In the genomic region with DNA sequence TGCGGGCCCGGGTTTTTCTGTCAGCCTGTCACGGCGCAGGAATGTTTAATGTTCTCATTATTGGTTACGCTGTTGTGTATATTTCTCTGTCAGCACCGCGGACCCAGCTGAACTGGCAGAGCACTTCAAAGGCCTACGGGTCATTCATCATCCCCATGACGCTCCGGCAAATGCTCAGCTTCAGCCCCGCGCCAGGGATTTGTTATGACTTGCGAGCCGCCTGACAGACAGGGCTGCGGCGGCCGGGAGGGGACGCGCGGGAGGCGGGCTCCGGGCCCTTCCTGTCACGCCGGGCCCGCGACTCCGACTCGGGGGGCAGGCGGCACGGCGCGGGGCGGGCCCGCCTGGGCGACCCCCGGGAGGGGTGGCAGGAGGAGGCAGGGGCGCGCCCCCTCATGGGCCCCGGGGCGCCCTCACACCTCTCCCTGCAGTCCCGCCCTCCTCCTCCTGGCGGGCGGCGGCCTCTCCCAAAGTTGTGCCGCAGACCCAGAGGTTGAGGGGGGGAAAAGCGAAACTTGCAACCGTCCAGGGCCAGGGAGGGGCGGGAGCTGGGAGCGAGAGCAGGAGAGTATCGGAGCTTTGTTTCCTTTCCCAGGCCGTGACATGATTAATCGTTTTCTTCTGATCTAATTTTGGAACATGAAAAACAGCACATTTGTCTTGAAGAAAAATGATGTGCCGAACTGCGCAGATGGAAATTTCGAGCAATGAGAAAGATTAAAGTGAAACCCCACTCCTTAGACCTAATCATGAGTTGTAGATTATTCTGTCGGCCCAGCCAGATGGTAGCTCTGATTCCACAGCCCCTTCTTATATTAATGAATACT, we compare ENCODE assay signal across 1 cellular context.
TF ChIP-seq lines count a peak whose summit lies in the region.

No MANE protein-coding gene starts in this region.

TF ChIP-seq in HEK293, 187 proteins besides CTCF, POLR2A, EP300 and RAD21 (continued from another document and continues in another):
- TF ChIP-seq PRDM4 (tag by site-specific recombination; IDR thresholded peaks at IDR 0.05): peak; percentile 94
- peak; percentile 62 for TF ChIP-seq ZBTB44 (tag by site-specific recombination; IDR thresholded peaks at IDR 0.05)
- no peak for TF ChIP-seq ZNF426 (tag by site-specific recombination; IDR thresholded peaks at IDR 0.05)
- TF ChIP-seq ZSCAN23 (tag by site-specific recombination; IDR thresholded peaks at IDR 0.05): peak; percentile 96
- peak; percentile 81 for TF ChIP-seq ZFHX2 (tag by site-specific recombination; conservative IDR thresholded peaks at IDR 0.05)
- no peak for TF ChIP-seq ZNF19 (tag by site-specific recombination; IDR thresholded peaks at IDR 0.05; ENCODE audit: low read depth)
- TF ChIP-seq ZNF48 (tag by site-specific recombination; IDR thresholded peaks at IDR 0.05): no peak
- peak; percentile 95 for TF ChIP-seq ZBTB1 (tag by site-specific recombination; IDR thresholded peaks at IDR 0.05)
- no peak for TF ChIP-seq ZNF311 (tag by site-specific recombination; IDR thresholded peaks at IDR 0.05; ENCODE audit: borderline replicate concordance)
- TF ChIP-seq ZNF530 (tag by site-specific recombination; IDR thresholded peaks at IDR 0.05; ENCODE audit: low read depth): no peak
- no peak for TF ChIP-seq ZNF239 (tag by site-specific recombination; IDR thresholded peaks at IDR 0.05)
- TF ChIP-seq ZNF335 (tag by site-specific recombination; conservative IDR thresholded peaks at IDR 0.05): peak; percentile 77
- peak; percentile 65 for TF ChIP-seq REST (tag by site-specific recombination; IDR thresholded peaks at IDR 0.05)
- no peak for TF ChIP-seq ZNF114 (tag by site-specific recombination; IDR thresholded peaks at IDR 0.05)
- 0 out of 2 replicates have a peak, but pooled peaks have one; percentile 53 for TF ChIP-seq PBX3 (CRISPR knock-in tag; IDR thresholded peaks at IDR 0.05)
- no peak for TF ChIP-seq ZNF133 (tag by site-specific recombination; IDR thresholded peaks at IDR 0.05)
- no peak for TF ChIP-seq ZNF701 (tag by site-specific recombination; IDR thresholded peaks at IDR 0.05)
- TF ChIP-seq RBAK (tag by site-specific recombination; IDR thresholded peaks at IDR 0.05): no peak
- peak; percentile 98 for TF ChIP-seq GFI1B (tag by site-specific recombination; IDR thresholded peaks at IDR 0.05)
- TF ChIP-seq ZNF211 (tag by site-specific recombination; IDR thresholded peaks at IDR 0.05; ENCODE audit: low read depth): no peak
- TF ChIP-seq ZNF10 (tag by site-specific recombination; IDR thresholded peaks at IDR 0.05): peak; percentile 73
- no peak for TF ChIP-seq ZNF510 (tag by site-specific recombination; IDR thresholded peaks at IDR 0.05; ENCODE audit: insufficient replicate concordance)
- TF ChIP-seq SP3 (tag by site-specific recombination; IDR thresholded peaks at IDR 0.05): peak; percentile 46
- TF ChIP-seq, protein P1, sequence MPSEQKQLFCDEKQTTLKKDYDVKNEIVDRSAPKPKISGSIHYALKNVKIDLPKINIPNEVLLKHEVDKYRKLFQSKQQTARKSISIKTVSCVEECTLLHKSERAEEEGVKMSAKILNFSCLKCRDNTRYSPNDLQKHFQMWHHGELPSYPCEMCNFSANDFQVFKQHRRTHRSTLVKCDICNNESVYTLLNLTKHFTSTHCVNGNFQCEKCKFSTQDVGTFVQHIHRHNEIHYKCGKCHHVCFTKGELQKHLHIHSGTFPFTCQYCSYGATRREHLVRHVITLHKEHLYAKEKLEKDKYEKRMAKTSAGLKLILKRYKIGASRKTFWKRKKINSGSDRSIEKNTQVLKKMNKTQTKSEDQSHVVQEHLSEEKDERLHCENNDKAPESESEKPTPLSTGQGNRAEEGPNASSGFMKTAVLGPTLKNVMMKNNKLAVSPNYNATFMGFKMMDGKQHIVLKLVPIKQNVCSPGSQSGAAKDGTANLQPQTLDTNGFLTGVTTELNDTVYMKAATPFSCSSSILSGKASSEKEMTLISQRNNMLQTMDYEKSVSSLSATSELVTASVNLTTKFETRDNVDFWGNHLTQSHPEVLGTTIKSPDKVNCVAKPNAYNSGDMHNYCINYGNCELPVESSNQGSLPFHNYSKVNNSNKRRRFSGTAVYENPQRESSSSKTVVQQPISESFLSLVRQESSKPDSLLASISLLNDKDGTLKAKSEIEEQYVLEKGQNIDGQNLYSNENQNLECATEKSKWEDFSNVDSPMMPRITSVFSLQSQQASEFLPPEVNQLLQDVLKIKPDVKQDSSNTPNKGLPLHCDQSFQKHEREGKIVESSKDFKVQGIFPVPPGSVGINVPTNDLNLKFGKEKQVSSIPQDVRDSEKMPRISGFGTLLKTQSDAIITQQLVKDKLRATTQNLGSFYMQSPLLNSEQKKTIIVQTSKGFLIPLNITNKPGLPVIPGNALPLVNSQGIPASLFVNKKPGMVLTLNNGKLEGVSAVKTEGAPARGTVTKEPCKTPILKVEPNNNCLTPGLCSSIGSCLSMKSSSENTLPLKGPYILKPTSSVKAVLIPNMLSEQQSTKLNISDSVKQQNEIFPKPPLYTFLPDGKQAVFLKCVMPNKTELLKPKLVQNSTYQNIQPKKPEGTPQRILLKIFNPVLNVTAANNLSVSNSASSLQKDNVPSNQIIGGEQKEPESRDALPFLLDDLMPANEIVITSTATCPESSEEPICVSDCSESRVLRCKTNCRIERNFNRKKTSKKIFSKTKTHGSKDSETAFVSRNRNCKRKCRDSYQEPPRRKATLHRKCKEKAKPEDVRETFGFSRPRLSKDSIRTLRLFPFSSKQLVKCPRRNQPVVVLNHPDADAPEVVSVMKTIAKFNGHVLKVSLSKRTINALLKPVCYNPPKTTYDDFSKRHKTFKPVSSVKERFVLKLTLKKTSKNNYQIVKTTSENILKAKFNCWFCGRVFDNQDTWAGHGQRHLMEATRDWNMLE (tag by site-specific recombination; conservative IDR thresholded peaks at IDR 0.05; ENCODE audit: low read depth): peak; percentile 43; the same call in 1 of the 2 replicates
- peak; percentile 11; the same call in 1 of the 2 replicates for TF ChIP-seq ZNF266 (tag by site-specific recombination; IDR thresholded peaks at IDR 0.05; ENCODE audit: low read depth)
- TF ChIP-seq ZBTB48 (tag by site-specific recombination; IDR thresholded peaks at IDR 0.05): peak; percentile 19; the same call in 1 of the 2 replicates
- no peak for TF ChIP-seq ZNF555 (tag by site-specific recombination; conservative IDR thresholded peaks at IDR 0.05)
- TF ChIP-seq ZNF404 (tag by site-specific recombination; IDR thresholded peaks at IDR 0.05): no peak
- TF ChIP-seq KLF16 (tag by site-specific recombination; IDR thresholded peaks at IDR 0.05): peak; percentile 8; the same call in 1 of the 2 replicates
- TF ChIP-seq ZNF610 (tag by site-specific recombination; IDR thresholded peaks at IDR 0.05; ENCODE audit: borderline replicate concordance): peak; percentile 92
- TF ChIP-seq ZNF174 (tag by site-specific recombination; IDR thresholded peaks at IDR 0.05): no peak
- no peak for TF ChIP-seq ZNF473 (tag by site-specific recombination; IDR thresholded peaks at IDR 0.05)
- TF ChIP-seq ZNF658 (tag by site-specific recombination; IDR thresholded peaks at IDR 0.05): no peak
- TF ChIP-seq BCL11B (tag by site-specific recombination; IDR thresholded peaks at IDR 0.05; ENCODE audit: low read depth): no peak
- peak; percentile 53; the same call in 1 of the 2 replicates for TF ChIP-seq ZSCAN4 (tag by site-specific recombination; IDR thresholded peaks at IDR 0.05)
- TF ChIP-seq ZNF560 (tag by site-specific recombination; IDR thresholded peaks at IDR 0.05; ENCODE audit: borderline replicate concordance): no peak
- TF ChIP-seq EGR2 (tag by site-specific recombination; IDR thresholded peaks at IDR 0.05; ENCODE audit: low read depth): no peak
- 0 out of 2 replicates have a peak, but pooled peaks have one; percentile 78 for TF ChIP-seq GLI4 (tag by site-specific recombination; IDR thresholded peaks at IDR 0.05)
- TF ChIP-seq OSR2 (tag by site-specific recombination; IDR thresholded peaks at IDR 0.05): peak; percentile 55
- TF ChIP-seq ZNF670 (tag by site-specific recombination; IDR thresholded peaks at IDR 0.05; ENCODE audit: low read depth): no peak
- peak; percentile 88 for TF ChIP-seq ZFP69B (tag by site-specific recombination; IDR thresholded peaks at IDR 0.05)
- TF ChIP-seq ZNF777 (tag by site-specific recombination; IDR thresholded peaks at IDR 0.05; ENCODE audit: borderline replicate concordance): no peak
- peak; percentile 87 for TF ChIP-seq ZNF341 (tag by site-specific recombination; IDR thresholded peaks at IDR 0.05; ENCODE audit: low read depth)
- no peak; the same call in 1 of the 2 replicates for TF ChIP-seq ZNF623 (tag by site-specific recombination; IDR thresholded peaks at IDR 0.05)
- peak; percentile 66; the same call in 1 of the 2 replicates for TF ChIP-seq BCL6B (tag by site-specific recombination; IDR thresholded peaks at IDR 0.05)
- peak; percentile 99 for TF ChIP-seq ZEB2 (tag by site-specific recombination; IDR thresholded peaks at IDR 0.05)
